18 cellular contexts compared by ENCODE assay signal in the genomic region with DNA sequence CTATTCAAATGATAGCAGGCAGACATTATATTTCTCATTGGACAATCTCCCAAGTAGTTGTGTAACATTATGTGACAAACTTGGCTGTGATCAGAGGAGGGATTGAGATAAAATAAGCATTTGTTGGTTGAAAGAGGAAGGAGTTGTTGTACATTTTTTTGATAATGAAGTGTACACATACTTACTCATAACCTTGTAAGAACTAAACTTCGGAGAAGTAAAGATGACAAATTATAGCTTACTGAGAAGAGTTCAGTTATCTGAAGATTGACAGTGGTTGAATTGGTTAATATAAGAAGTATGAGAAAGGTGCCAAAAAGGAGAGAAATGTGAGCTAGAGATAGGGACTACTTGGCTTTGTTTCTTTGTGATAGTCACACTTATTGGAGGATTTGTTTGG. TPM values are rescaled to one million over a fixed set of nuclear protein-coding genes. Genes with fewer than 3 reads are reported as not detected.
DNase-seq lines count a peak whose midpoint lies in the region; ATAC-seq, FAIRE-seq and TF ChIP-seq lines count a peak whose summit lies in the region.
"Had no signal": no experiment of that assay in that cellular context is flagged by ENCODE, and none has a peak within 500 bp of the region (broad histone marks: within the 10 kb centered on the region; RNA-seq: fewer than 3 reads in every experiment).

No MANE protein-coding gene starts in this region.

- FAIRE-seq in H54 (lab: Jason Lieb, UNC): peak; percentile 55
- FAIRE-seq: G401.6, GM18507 had no signal

- TF ChIP-seq CTCF in CD14-positive monocyte (IDR thresholded peaks at IDR 0.05): no peak
- TF ChIP-seq CTCF in colonic mucosa (IDR thresholded peaks at IDR 0.05): no peak

- no peak overlapping the region for H3K4me3 Mint-ChIP-seq in CD14-positive monocyte
- no peak overlapping the region for H3K4me3 Mint-ChIP-seq in activated T-helper 2 cell treated with anti-CD3 and anti-CD28 coated beads, Interferon-gamma antibody, Interleukin-2, Interleukin-4, amounts not matched to agents 10 μg/mL and 5 μg/mL and 100 μg/mL, durations not matched to agents 14 hours and 24 hours and 36 hours (ENCODE audit: low read depth)
- H3K4me3 Mint-ChIP-seq in immature natural killer cell: peak overlapping the region in 1 of 5 donors; percentile 4

- H3K36me3 ChIP-seq in colonic mucosa: no peaks in the 10 kb centered on the region
- H3K36me3 ChIP-seq: sigmoid colon had no signal

- H3K36me3 Mint-ChIP-seq in CD14-positive monocyte (no peaks in the 10 kb centered on the region), immature natural killer cell (no peaks in the 10 kb centered on the region)
- peaks cover 17% of the 10 kb centered on the region for H3K36me3 Mint-ChIP-seq in activated T-helper 2 cell treated with anti-CD3 and anti-CD28 coated beads, Interferon-gamma antibody, Interleukin-2, Interleukin-4, amounts not matched to agents 10 μg/mL and 5 μg/mL and 100 μg/mL, durations not matched to agents 14 hours and 24 hours and 36 hours (ENCODE audit: low read depth)

- H3K27me3 ChIP-seq in colonic mucosa: no peaks in the 10 kb centered on the region
- H3K27me3 ChIP-seq: sigmoid colon had no signal

- no peak overlapping the region for H3K9ac ChIP-seq in colonic mucosa (ENCODE audit: low read depth in 2 of 2, low read length in 2 of 2)

- no peak overlapping the region for H3K27ac ChIP-seq in colonic mucosa
- H3K27ac ChIP-seq: C4-2B, sigmoid colon had no signal

- peaks cover 0 to 3% (median 2%) of the 10 kb centered on the region in 7 donors for H3K9me3 Mint-ChIP-seq in CD14-positive monocyte
- H3K9me3 Mint-ChIP-seq in activated T-helper 2 cell treated with anti-CD3 and anti-CD28 coated beads, Interferon-gamma antibody, Interleukin-2, Interleukin-4, amounts not matched to agents 10 μg/mL and 5 μg/mL and 100 μg/mL, durations not matched to agents 14 hours and 24 hours and 36 hours: peaks cover 12% of the 10 kb centered on the region
- peaks cover 0 to 8% (median 4%) of the 10 kb centered on the region in 6 donors for H3K9me3 Mint-ChIP-seq in immature natural killer cell

- H3K4me1 Mint-ChIP-seq in CD14-positive monocyte: peaks cover 48% of the 10 kb centered on the region
- H3K4me1 Mint-ChIP-seq in activated T-helper 2 cell treated with anti-CD3 and anti-CD28 coated beads, Interferon-gamma antibody, Interleukin-2, Interleukin-4, amounts not matched to agents 10 μg/mL and 5 μg/mL and 100 μg/mL, durations not matched to agents 14 hours and 24 hours and 36 hours (ENCODE audit: low read depth): peaks cover 62% of the 10 kb centered on the region
- peaks cover 75 to 95% of the 10 kb centered on the region in 2 donors for H3K4me1 Mint-ChIP-seq in immature natural killer cell

- TF ChIP-seq POLR2A in H54 (IDR thresholded peaks at IDR 0.05; ENCODE audit: low read depth, low read length): no peak

- DNase-seq in CD14-positive monocyte (ENCODE audit: low spot score) (no peak), H54 (ENCODE audit: insufficient read length, low spot score) (no peak), immature natural killer cell (no peak), foreskin melanocyte (no peak), colonic mucosa (no peak)
- DNase-seq in activated T-helper 2 cell treated with anti-CD3 and anti-CD28 coated beads, Interferon-gamma antibody, Interleukin-2, Interleukin-4, amounts not matched to agents 10 μg/mL and 5 μg/mL and 100 μg/mL, durations not matched to agents 14 hours and 24 hours and 36 hours (ENCODE audit: low spot score): no peak
- DNase-seq: anterior cingulate cortex, glutamatergic neuron, NCI-H1417, NCI-H510A, RPMI8226, sigmoid colon, T1000 had no signal

- intact Hi-C loops in CD14-positive monocyte (cut with micrococcal nuclease) (no loop called here), colonic mucosa (cut with DNase I) (no loop called here)
- intact Hi-C loops in activated T-helper 2 cell treated with anti-CD3 and anti-CD28 coated beads, Interferon-gamma antibody, Interleukin-2, Interleukin-4, amounts not matched to agents 10 μg/mL and 5 μg/mL and 100 μg/mL, durations not matched to agents 14 hours and 24 hours and 36 hours (cut with micrococcal nuclease): loop anchor here (5.0 kb wide), 1 partner anchor 72 kb away; no protein-coding TSS in a partner anchor

- H3K27ac Mint-ChIP-seq in CD14-positive monocyte (peak overlapping the region; percentile 19 to 87 (median 51)), immature natural killer cell (peak overlapping the region in 4 of 6 donors; percentile 5 to 36 (median 18))
- peak overlapping the region; percentile 28 for H3K27ac Mint-ChIP-seq in activated T-helper 2 cell treated with anti-CD3 and anti-CD28 coated beads, Interferon-gamma antibody, Interleukin-2, Interleukin-4, amounts not matched to agents 10 μg/mL and 5 μg/mL and 100 μg/mL, durations not matched to agents 14 hours and 24 hours and 36 hours

- peaks cover 3% of the 10 kb centered on the region for H3K4me1 ChIP-seq in colonic mucosa

- ATAC-seq in HG02973 (IDR thresholded peaks at IDR 0.05; ENCODE audit: unreplicated experiment): no peak
- ATAC-seq in GM18519 (IDR thresholded peaks at IDR 0.05; ENCODE audit: low FRiP score, unreplicated experiment): no peak

- H3K9me3 ChIP-seq in colonic mucosa: no peaks in the 10 kb centered on the region
- H3K9me3 ChIP-seq: sigmoid colon had no signal

- H3K4me3 ChIP-seq in colonic mucosa: no peak overlapping the region
- H3K4me3 ChIP-seq: sigmoid colon had no signal

- peaks cover 0 to 1% (median 0%) of the 10 kb centered on the region in 3 donors for H3K27me3 Mint-ChIP-seq in CD14-positive monocyte (ENCODE audit: low read depth in 3 of 3)
- no peaks in the 10 kb centered on the region for H3K27me3 Mint-ChIP-seq in activated T-helper 2 cell treated with anti-CD3 and anti-CD28 coated beads, Interferon-gamma antibody, Interleukin-2, Interleukin-4, amounts not matched to agents 10 μg/mL and 5 μg/mL and 100 μg/mL, durations not matched to agents 14 hours and 24 hours and 36 hours (ENCODE audit: low read depth)
- peaks cover 0 to 6% (median 0%) of the 10 kb centered on the region in 3 donors for H3K27me3 Mint-ChIP-seq in immature natural killer cell (ENCODE audit: low read depth in 3 of 3)

RNA-seq across cellular contexts. Expression of a gene that starts 32.6 kb away (rescaled TPM):
- 10 to 100 TPM; 86.3 to 97.0 TPM for polyA plus RNA-seq in CD14-positive monocyte
- total RNA-seq in activated T-helper 2 cell treated with anti-CD3 and anti-CD28 coated beads, Interferon-gamma antibody, Interleukin-2, Interleukin-4, amounts not matched to agents 10 μg/mL and 5 μg/mL and 100 μg/mL, durations not matched to agents 14 hours and 24 hours and 36 hours: 106 and 114 TPM in 2 replicates
- 100 to 1,000 TPM in 2 of 3 donors, 10 to 100 TPM in 1; 66.3 to 132 (median 105) TPM for polyA plus RNA-seq in immature natural killer cell
- 100 to 1,000 TPM; 118 to 143 TPM for total RNA-seq in colonic mucosa
